In the genomic region with DNA sequence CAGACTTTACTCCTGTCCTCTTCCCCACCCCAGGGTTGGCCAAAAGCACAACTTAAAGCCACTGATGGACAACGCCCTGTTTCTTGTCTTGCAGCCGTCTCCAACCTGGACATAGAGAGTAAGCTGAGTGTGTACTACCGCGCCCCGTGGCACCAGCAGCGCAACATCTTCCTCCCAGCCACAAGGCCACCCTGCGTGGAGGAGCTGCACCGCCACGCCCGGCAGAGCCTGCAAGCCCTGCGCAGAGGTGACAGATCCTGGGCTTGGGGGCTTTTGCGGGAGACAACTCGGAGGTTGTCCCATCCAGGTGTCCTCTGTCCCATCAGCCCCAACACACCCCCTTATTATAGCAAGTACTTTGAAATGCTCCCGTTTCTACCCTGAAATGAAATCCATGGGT, we compare ENCODE assay signal across 6 cellular contexts.
"Had no signal": no experiment of that assay in that cellular context is flagged by ENCODE, and none has a peak within 500 bp of the region (broad histone marks: within the 10 kb centered on the region; RNA-seq: fewer than 3 reads in every experiment).

No MANE protein-coding gene starts in this region.

- H3K27ac ChIP-seq: HL-60, KMS-11 had no signal

- DNase-seq: IMR-90, KG1 had no signal

- H3K27ac Mint-ChIP-seq: IgD-negative memory B cell had no signal

- H3K4me3 ChIP-seq: K562 had no signal

- H3K9ac ChIP-seq: KMS-11 had no signal

- H3K36me3 Mint-ChIP-seq: IgD-negative memory B cell had no signal

- H3K4me2 ChIP-seq: KMS-11 had no signal
